ENCODE assay signal across 14 cellular contexts in genomic region chr14:88245321-88245720, GRCh38.
DNase-seq lines count a peak whose midpoint lies in the region; ATAC-seq lines count a peak whose summit lies in the region.
"Had no signal": no experiment of that assay in that cellular context is flagged by ENCODE, and none has a peak within 500 bp of the region (broad histone marks: within the 10 kb centered on the region; RNA-seq: fewer than 3 reads in every experiment).

No MANE protein-coding gene starts in this region.

- no peaks in the 10 kb centered on the region for H3K36me3 Mint-ChIP-seq in activated T-helper 17 cell treated with anti-CD3 and anti-CD28 coated beads, Interleukin-2, amount 50 U/mL, for 72 hours (ENCODE audit: low read depth)
- H3K36me3 Mint-ChIP-seq in naive thymus-derived CD8-positive, alpha-beta T cell, result no peaks in the 10 kb centered on the region

- H3K4me2 ChIP-seq in BLaER1, result peak overlapping the region; percentile 82

- in situ Hi-C loops in ACHN (cut with HindIII; ENCODE audit: low pct_ligation_motif_present, low pct_unique_long_range_greater_than_20kb, low sequenced_read_pairs), result no loop called here

- H3K27ac ChIP-seq in BLaER1, result peak overlapping the region; percentile 66; the same call in 1 of the 2 replicates
- H3K27ac ChIP-seq: prostate gland had no signal

- 0 out of 2 replicates have a peak overlapping the region, but pooled peaks have one; percentile 17 for H3K4me3 ChIP-seq in BLaER1
- H3K4me3 ChIP-seq: prostate gland had no signal

- H3K4me1 ChIP-seq in BLaER1, result peaks cover 53% of the 10 kb centered on the region
- H3K4me1 ChIP-seq: prostate gland had no signal

- H3K9me3 ChIP-seq in BLaER1, result no peaks in the 10 kb centered on the region
- H3K9me3 ChIP-seq: prostate gland had no signal

- no peak overlapping the region for H3K9ac ChIP-seq in BLaER1

- POLR2A ChIA-PET in naive thymus-derived CD8-positive, alpha-beta T cell (lab: Charles Lee), result no interaction called here

- H3K36me3 ChIP-seq in BLaER1, result no peaks in the 10 kb centered on the region
- H3K36me3 ChIP-seq: prostate gland had no signal

- no peak overlapping the region for H3K4me3 Mint-ChIP-seq in activated T-helper 17 cell treated with anti-CD3 and anti-CD28 coated beads, Interleukin-2, amount 50 U/mL, for 72 hours
- H3K4me3 Mint-ChIP-seq in naive thymus-derived CD8-positive, alpha-beta T cell, result no peak overlapping the region
- H3K4me3 Mint-ChIP-seq: activated T-cell treated with anti-CD3 and anti-CD28 coated beads, Interleukin-2, amount 50 U/mL, for 24 hours had no signal

- H3K27me3 Mint-ChIP-seq in activated T-helper 17 cell treated with anti-CD3 and anti-CD28 coated beads, Interleukin-2, amount 50 U/mL, for 72 hours, result peaks cover 45% of the 10 kb centered on the region
- peaks cover 10 to 70% (median 28%) of the 10 kb centered on the region in 5 donors for H3K27me3 Mint-ChIP-seq in naive thymus-derived CD8-positive, alpha-beta T cell

- DNase-seq in LHCN-M2 (ENCODE audit: low read depth), result peak; percentile 5
- DNase-seq in NCI-H748 treated with DMSO at 0.1 percent for 48 hours (lab: John Stamatoyannopoulos, UW), result peak; percentile 91
- DNase-seq in kidney tubule cell (ENCODE audit: low spot score), result peak; percentile 79
- DNase-seq in naive thymus-derived CD8-positive, alpha-beta T cell, result no peak
- DNase-seq in ACHN, result no peak
- DNase-seq: activated CD4-positive, alpha-beta T cell treated with anti-CD3 and anti-CD28 coated beads for 4 hours; activated T-cell treated with anti-CD3 and anti-CD28 coated beads, Interleukin-2, amount 50 U/mL, for 24 hours; Kasumi-1; NCI-H2227 treated with DMSO at 0.1 percent for 48 hours; RPMI8226 had no signal

- H3K27ac Mint-ChIP-seq in activated T-helper 17 cell treated with anti-CD3 and anti-CD28 coated beads, Interleukin-2, amount 50 U/mL, for 72 hours, result no peak overlapping the region
- H3K27ac Mint-ChIP-seq in naive thymus-derived CD8-positive, alpha-beta T cell, result no peak overlapping the region
- H3K27ac Mint-ChIP-seq: activated T-cell treated with anti-CD3 and anti-CD28 coated beads, Interleukin-2, amount 50 U/mL, for 24 hours had no signal

- H3K27me3 ChIP-seq in BLaER1, result no peaks in the 10 kb centered on the region

- no peaks in the 10 kb centered on the region for H4K20me1 ChIP-seq in BLaER1

- ATAC-seq in HG02759 (IDR thresholded peaks at IDR 0.05; ENCODE audit: unreplicated experiment), result no peak
- ATAC-seq in activated T-helper 17 cell treated with anti-CD3 and anti-CD28 coated beads, Interleukin-2, amount 50 U/mL, for 72 hours (replicated peaks), result no peak
- ATAC-seq in naive thymus-derived CD8-positive, alpha-beta T cell, result no peak

- H3K4me1 Mint-ChIP-seq in activated T-helper 17 cell treated with anti-CD3 and anti-CD28 coated beads, Interleukin-2, amount 50 U/mL, for 72 hours, result no peaks in the 10 kb centered on the region
- no peaks in the 10 kb centered on the region for H3K4me1 Mint-ChIP-seq in naive thymus-derived CD8-positive, alpha-beta T cell

- H3K9me3 Mint-ChIP-seq in activated T-helper 17 cell treated with anti-CD3 and anti-CD28 coated beads, Interleukin-2, amount 50 U/mL, for 72 hours, result no peaks in the 10 kb centered on the region
- no peaks in the 10 kb centered on the region for H3K9me3 Mint-ChIP-seq in naive thymus-derived CD8-positive, alpha-beta T cell
- H3K9me3 Mint-ChIP-seq: activated T-cell treated with anti-CD3 and anti-CD28 coated beads, Interleukin-2, amount 50 U/mL, for 24 hours had no signal

Comparison
In these comparisons a context has a peak if more than half of its experiments do, and no peak if none do; other contexts are left out.
1. DNase-seq: peak in LHCN-M2 (single experiment), NCI-H748 treated with DMSO at 0.1 percent for 48 hours (single experiment) and kidney tubule cell (single experiment); none in naive thymus-derived CD8-positive, alpha-beta T cell (0 of 10) and ACHN (single experiment).